In the genomic region with DNA sequence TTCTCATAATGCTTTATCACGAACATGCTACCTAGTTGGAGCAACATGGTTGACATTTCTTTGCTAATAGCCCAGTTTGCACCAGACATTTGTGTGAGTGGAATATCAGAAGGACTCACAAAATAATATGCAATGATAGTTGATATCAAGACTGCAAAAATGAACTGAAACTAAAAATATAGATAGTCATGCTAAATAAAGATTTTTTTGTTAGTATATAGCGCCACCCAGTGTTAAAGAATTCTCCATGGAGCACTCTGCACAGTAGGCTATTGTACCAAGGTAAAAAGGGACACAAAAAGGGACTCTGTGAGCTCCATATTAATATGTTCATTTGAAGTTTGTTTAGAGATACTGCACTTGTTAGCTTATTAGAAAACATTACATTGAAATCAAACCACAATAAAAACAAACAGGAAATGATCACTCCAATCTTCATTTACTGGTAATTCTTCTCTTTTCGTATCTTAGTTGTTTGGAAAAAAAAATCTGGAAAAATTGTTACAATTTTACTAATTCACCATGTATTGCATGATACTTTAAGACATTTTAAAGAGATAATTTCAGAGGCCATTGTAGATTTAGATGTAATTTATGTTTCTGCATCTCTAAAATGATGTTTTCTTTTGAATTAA, we compare ENCODE assay signal across 1 cellular context.
TF ChIP-seq lines count a peak whose summit lies in the region.

No MANE protein-coding gene starts in this region.

TF ChIP-seq in GM23338, 12 proteins besides CTCF, POLR2A, EP300 and RAD21:
- TF ChIP-seq ZNF462 (CRISPR knock-in tag; IDR thresholded peaks at IDR 0.05) = no peak
- TF ChIP-seq, protein P1, sequence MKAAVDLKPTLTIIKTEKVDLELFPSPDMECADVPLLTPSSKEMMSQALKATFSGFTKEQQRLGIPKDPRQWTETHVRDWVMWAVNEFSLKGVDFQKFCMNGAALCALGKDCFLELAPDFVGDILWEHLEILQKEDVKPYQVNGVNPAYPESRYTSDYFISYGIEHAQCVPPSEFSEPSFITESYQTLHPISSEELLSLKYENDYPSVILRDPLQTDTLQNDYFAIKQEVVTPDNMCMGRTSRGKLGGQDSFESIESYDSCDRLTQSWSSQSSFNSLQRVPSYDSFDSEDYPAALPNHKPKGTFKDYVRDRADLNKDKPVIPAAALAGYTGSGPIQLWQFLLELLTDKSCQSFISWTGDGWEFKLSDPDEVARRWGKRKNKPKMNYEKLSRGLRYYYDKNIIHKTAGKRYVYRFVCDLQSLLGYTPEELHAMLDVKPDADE (IDR thresholded peaks at IDR 0.05) = no peak
- no peak for TF ChIP-seq POLR2AphosphoS5 (IDR thresholded peaks at IDR 0.05; ENCODE audit: low read depth)
- no peak for TF ChIP-seq CREB1 (CRISPR knock-in tag; IDR thresholded peaks at IDR 0.05; ENCODE audit: low read depth)
- TF ChIP-seq, protein P2, sequence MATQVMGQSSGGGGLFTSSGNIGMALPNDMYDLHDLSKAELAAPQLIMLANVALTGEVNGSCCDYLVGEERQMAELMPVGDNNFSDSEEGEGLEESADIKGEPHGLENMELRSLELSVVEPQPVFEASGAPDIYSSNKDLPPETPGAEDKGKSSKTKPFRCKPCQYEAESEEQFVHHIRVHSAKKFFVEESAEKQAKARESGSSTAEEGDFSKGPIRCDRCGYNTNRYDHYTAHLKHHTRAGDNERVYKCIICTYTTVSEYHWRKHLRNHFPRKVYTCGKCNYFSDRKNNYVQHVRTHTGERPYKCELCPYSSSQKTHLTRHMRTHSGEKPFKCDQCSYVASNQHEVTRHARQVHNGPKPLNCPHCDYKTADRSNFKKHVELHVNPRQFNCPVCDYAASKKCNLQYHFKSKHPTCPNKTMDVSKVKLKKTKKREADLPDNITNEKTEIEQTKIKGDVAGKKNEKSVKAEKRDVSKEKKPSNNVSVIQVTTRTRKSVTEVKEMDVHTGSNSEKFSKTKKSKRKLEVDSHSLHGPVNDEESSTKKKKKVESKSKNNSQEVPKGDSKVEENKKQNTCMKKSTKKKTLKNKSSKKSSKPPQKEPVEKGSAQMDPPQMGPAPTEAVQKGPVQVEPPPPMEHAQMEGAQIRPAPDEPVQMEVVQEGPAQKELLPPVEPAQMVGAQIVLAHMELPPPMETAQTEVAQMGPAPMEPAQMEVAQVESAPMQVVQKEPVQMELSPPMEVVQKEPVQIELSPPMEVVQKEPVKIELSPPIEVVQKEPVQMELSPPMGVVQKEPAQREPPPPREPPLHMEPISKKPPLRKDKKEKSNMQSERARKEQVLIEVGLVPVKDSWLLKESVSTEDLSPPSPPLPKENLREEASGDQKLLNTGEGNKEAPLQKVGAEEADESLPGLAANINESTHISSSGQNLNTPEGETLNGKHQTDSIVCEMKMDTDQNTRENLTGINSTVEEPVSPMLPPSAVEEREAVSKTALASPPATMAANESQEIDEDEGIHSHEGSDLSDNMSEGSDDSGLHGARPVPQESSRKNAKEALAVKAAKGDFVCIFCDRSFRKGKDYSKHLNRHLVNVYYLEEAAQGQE (IDR thresholded peaks at IDR 0.05; ENCODE audit: unreplicated experiment) = no peak
- no peak for TF ChIP-seq EZH2phosphoT487 (IDR thresholded peaks at IDR 0.05; ENCODE audit: unreplicated experiment)
- TF ChIP-seq NANOG (IDR thresholded peaks at IDR 0.05; ENCODE audit: borderline replicate concordance) = no peak
- TF ChIP-seq ZNF114 (CRISPR knock-in tag; IDR thresholded peaks at IDR 0.05) = no peak
- no peak for TF ChIP-seq JUNB (IDR thresholded peaks at IDR 0.05; ENCODE audit: unreplicated experiment)
- no peak for TF ChIP-seq STAT1 (IDR thresholded peaks at IDR 0.05; ENCODE audit: unreplicated experiment)
- no peak for TF ChIP-seq EZH2 (IDR thresholded peaks at IDR 0.05; ENCODE audit: low read depth, unreplicated experiment)
- no peak for TF ChIP-seq ZNF331 (CRISPR knock-in tag; IDR thresholded peaks at IDR 0.05; ENCODE audit: low read depth)
